ENCODE assay signal across 26 cellular contexts in genomic region chr22:37467556-37467955, GRCh38. TPM values are rescaled to one million over a fixed set of nuclear protein-coding genes. Genes with fewer than 3 reads are reported as not detected.
"Had no signal": no experiment of that assay in that cellular context is flagged by ENCODE, and none has a peak within 500 bp of the region (broad histone marks: within the 10 kb centered on the region; RNA-seq: fewer than 3 reads in every experiment).

No MANE protein-coding gene starts in this region.

- H3K36me3 ChIP-seq: brain microvascular endothelial cell, gastroesophageal sphincter, ovary, prostate gland, transverse colon, uterus had no signal

- DNase-seq: activated CD4-positive, alpha-beta T cell treated with anti-CD3 and anti-CD28 coated beads, Interleukin-2, amount 50 U/mL, for 4 hours; activated gamma-delta T cell treated with Interleukin-2 at 50 U/mL for 16 hours; aorta; brain microvascular endothelial cell; central memory CD4-positive, alpha-beta T cell; effector memory CD4-positive, alpha-beta T cell; left ventricle myocardium superior; mammary epithelial cell; naive thymus-derived CD8-positive, alpha-beta T cell; ovary; right cardiac atrium; stimulated activated CD4-positive, alpha-beta T cell treated with anti-CD3 and anti-CD28 coated beads, Interleukin-1b, Interleukin-23, amount 100 ng/mL, for 48 hours; T-helper 9 cell; transverse colon; uterus had no signal

- ATAC-seq: gastroesophageal sphincter; heart left ventricle; left ventricle myocardium superior; naive thymus-derived CD8-positive, alpha-beta T cell; right cardiac atrium; WTC11 had no signal

- H3K27ac ChIP-seq: brain microvascular endothelial cell, esophagus muscularis mucosa, gastroesophageal sphincter, heart left ventricle, ovary, prostate gland, transverse colon, uterus had no signal

- H3K27me3 ChIP-seq: ovary, uterus had no signal

- H3K36me3 Mint-ChIP-seq: mesothelial cell of epicardium, WTC11 had no signal

- H3K27me3 Mint-ChIP-seq: activated naive CD4-positive, alpha-beta T cell treated with anti-CD3 and anti-CD28 coated beads, Interleukin-2, amount 50 U/mL, for 24 hours; naive thymus-derived CD8-positive, alpha-beta T cell had no signal

- H3K4me1 Mint-ChIP-seq: mesothelial cell of epicardium had no signal

- H3K4me3 ChIP-seq: esophagus muscularis mucosa, gastroesophageal sphincter, heart left ventricle, ovary, prostate gland, transverse colon, uterus had no signal

- FAIRE-seq: colon, endothelial cell of umbilical vein, islet of Langerhans had no signal

- H3K4me3 Mint-ChIP-seq: activated naive CD4-positive, alpha-beta T cell treated with anti-CD3 and anti-CD28 coated beads, Interleukin-2, amount 50 U/mL, for 24 hours; mesothelial cell of epicardium; naive thymus-derived CD8-positive, alpha-beta T cell; WTC11 had no signal

- H3K4me1 ChIP-seq: esophagus muscularis mucosa, gastroesophageal sphincter, heart left ventricle, prostate gland, transverse colon, uterus had no signal

- H3K27ac Mint-ChIP-seq: activated naive CD4-positive, alpha-beta T cell treated with anti-CD3 and anti-CD28 coated beads, Interleukin-2, amount 50 U/mL, for 24 hours; mesothelial cell of epicardium; WTC11 had no signal

- H3K9me3 Mint-ChIP-seq: activated naive CD4-positive, alpha-beta T cell treated with anti-CD3 and anti-CD28 coated beads, Interleukin-2, amount 50 U/mL, for 24 hours; mesothelial cell of epicardium; naive thymus-derived CD8-positive, alpha-beta T cell; WTC11 had no signal

- H3K9me3 ChIP-seq: esophagus muscularis mucosa, gastroesophageal sphincter, heart left ventricle, ovary, prostate gland, transverse colon, uterus had no signal

RNA-seq across cellular contexts. Expression of gene ELFN2, which starts 40.3 kb away (rescaled TPM):
- polyA plus RNA-seq: aorta; naive thymus-derived CD8-positive, alpha-beta T cell had no signal

RNA-seq across cellular contexts. Expression of gene CARD10, which starts 51.7 kb away (rescaled TPM):
- total RNA-seq: T-helper 1 cell treated with Interleukin-12 subunit alpha and Interleukin-12 subunit beta and Interleukin-4 antibody, amounts not matched to agents 30 ng/mL and 1 ng/mL, for 36 hours had no signal
